In the genomic region with DNA sequence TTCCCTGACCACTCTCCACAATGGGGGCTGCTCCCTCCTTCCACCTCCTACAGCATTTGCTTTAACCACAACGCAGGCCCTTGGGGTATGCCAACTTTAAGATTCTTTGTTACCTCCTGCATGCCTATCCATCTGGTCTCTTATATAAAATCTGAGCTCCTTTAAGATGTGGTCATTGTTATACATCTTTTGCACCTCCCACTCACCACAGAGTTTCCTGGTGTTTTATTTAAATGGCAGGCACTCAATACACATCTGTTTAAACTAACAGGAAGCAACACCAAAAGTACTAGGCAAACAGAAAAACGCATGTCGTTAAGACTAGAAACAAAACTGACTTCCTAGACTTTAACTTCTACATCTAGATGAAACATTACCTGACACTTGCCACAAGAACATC, we compare ENCODE assay signal across 8 cellular contexts. TPM values are rescaled to one million over a fixed set of nuclear protein-coding genes. Genes with fewer than 3 reads are reported as not detected.
DNase-seq lines count a peak whose midpoint lies in the region; ATAC-seq and TF ChIP-seq lines count a peak whose summit lies in the region.

No MANE protein-coding gene starts in this region.

- no peak overlapping the region for H3K4me3 ChIP-seq in Karpas-422 (ENCODE audit: low read length)

- H3K9me3 Mint-ChIP-seq in natural killer cell (no peaks in the 10 kb centered on the region), CD14-positive monocyte (peaks cover 0 to 13% (median 9%) of the 10 kb centered on the region in 7 donors)

- H3K27ac ChIP-seq in Karpas-422 (ENCODE audit: low read length): no peak overlapping the region

- peak; percentile 87 to 97 (median 94) for ATAC-seq in natural killer cell

- peaks cover 48 to 50% of the 10 kb centered on the region in 2 donors for H3K4me1 Mint-ChIP-seq in natural killer cell
- H3K4me1 Mint-ChIP-seq in CD14-positive monocyte: peaks cover 24% of the 10 kb centered on the region

- no peaks in the 10 kb centered on the region for H3K9me2 ChIP-seq in Karpas-422 (replicated peaks; ENCODE audit: insufficient read depth, low read length)

- peaks cover 12% of the 10 kb centered on the region for H3K36me3 ChIP-seq in Karpas-422 (ENCODE audit: insufficient read depth, low read length)

- H3K27me3 Mint-ChIP-seq in natural killer cell (ENCODE audit: low read depth in 2 of 2) (no peaks in the 10 kb centered on the region), CD14-positive monocyte (ENCODE audit: low read depth in 3 of 3) (peaks cover 0 to 3% (median 1%) of the 10 kb centered on the region in 3 donors)

- no peak overlapping the region for H2AFZ ChIP-seq in Karpas-422 (ENCODE audit: low read length)

- peak overlapping the region; percentile 84 to 87 for H3K27ac Mint-ChIP-seq in natural killer cell
- H3K27ac Mint-ChIP-seq in CD14-positive monocyte: peak overlapping the region in 3 of 7 donors; percentile 7 to 76 (median 71)

- peaks cover 83% of the 10 kb centered on the region for H3K79me2 ChIP-seq in Karpas-422 (ENCODE audit: low read length)

- no peaks in the 10 kb centered on the region for H3K9me3 ChIP-seq in Karpas-422 (ENCODE audit: low read length)

- peaks cover 16% of the 10 kb centered on the region for H3K4me1 ChIP-seq in Karpas-422 (ENCODE audit: low read length)

- H3K9ac ChIP-seq in Karpas-422 (ENCODE audit: low read length): no peak overlapping the region

- intact Hi-C loops in natural killer cell (cut with micrococcal nuclease) (no loop called here), CD14-positive monocyte (cut with micrococcal nuclease) (no loop called here)

- H3K27me3 ChIP-seq in Karpas-422 (ENCODE audit: low read length): no peaks in the 10 kb centered on the region

- no peak for TF ChIP-seq CTCF in natural killer cell (IDR thresholded peaks at IDR 0.05)
- TF ChIP-seq CTCF in CD14-positive monocyte (IDR thresholded peaks at IDR 0.05): no peak

- H4K20me1 ChIP-seq in Karpas-422 (ENCODE audit: insufficient read depth, low read depth, low read length): no peaks in the 10 kb centered on the region

- peak; percentile 17 for DNase-seq in activated CD4-positive, alpha-beta T cell treated with anti-CD3 and anti-CD28 coated beads for 48 hours
- no peak for DNase-seq in activated CD4-positive, alpha-beta T cell treated with anti-CD3 and anti-CD28 coated beads for 1 hour
- DNase-seq in H4 (ENCODE audit: low spot score): peak; percentile 37
- peak; percentile 14 for DNase-seq in Karpas-422
- DNase-seq in natural killer cell: no peak
- no peak for DNase-seq in CD14-positive monocyte (ENCODE audit: low spot score)
- no peak for DNase-seq in OCI-M1 (lab: John Stamatoyannopoulos, UW)
- DNase-seq in NCI-H1092 treated with DMSO at 0.1 percent for 48 hours (lab: John Stamatoyannopoulos, UW): no peak

- no peak overlapping the region for H3K4me2 ChIP-seq in Karpas-422 (ENCODE audit: low read depth, low read length, poor library complexity, severe bottlenecking)

- H3K4me3 Mint-ChIP-seq in natural killer cell: peak overlapping the region; percentile 86
- no peak overlapping the region for H3K4me3 Mint-ChIP-seq in CD14-positive monocyte

- H3K36me3 Mint-ChIP-seq in natural killer cell (no peaks in the 10 kb centered on the region), CD14-positive monocyte (peaks cover 11 to 47% of the 10 kb centered on the region in 2 donors)

RNA-seq across cellular contexts. Expression of a gene that starts 36.3 kb away (rescaled TPM):
- total RNA-seq in H4 (2014; rRNA removed; shearing (Covaris generic)): 56.2 and 61.1 TPM in 2 replicates
- total RNA-seq in Karpas-422 (2014; rRNA removed; shearing (Covaris generic); ENCODE audit: low replicate concordance): 23.9 and 64.7 TPM in 2 replicates
- 10 to 100 TPM; 16.9 to 20.8 (median 20.5) TPM for total RNA-seq in natural killer cell
- 10 to 100 TPM; 12.7 to 14.4 TPM for polyA plus RNA-seq in CD14-positive monocyte

Comparison
In these comparisons a context has a peak if more than half of its experiments do, and no peak if none do; other contexts are left out.
1. DNase-seq: peak in activated CD4-positive, alpha-beta T cell treated with anti-CD3 and anti-CD28 coated beads for 48 hours (single experiment), H4 (single experiment) and Karpas-422 (single experiment); none in activated CD4-positive, alpha-beta T cell treated with anti-CD3 and anti-CD28 coated beads for 1 hour (single experiment), natural killer cell (single experiment), CD14-positive monocyte (single experiment), OCI-M1 (single experiment) and NCI-H1092 treated with DMSO at 0.1 percent for 48 hours (single experiment).